ENCODE assay signal across 8 cellular contexts in the genomic region with DNA sequence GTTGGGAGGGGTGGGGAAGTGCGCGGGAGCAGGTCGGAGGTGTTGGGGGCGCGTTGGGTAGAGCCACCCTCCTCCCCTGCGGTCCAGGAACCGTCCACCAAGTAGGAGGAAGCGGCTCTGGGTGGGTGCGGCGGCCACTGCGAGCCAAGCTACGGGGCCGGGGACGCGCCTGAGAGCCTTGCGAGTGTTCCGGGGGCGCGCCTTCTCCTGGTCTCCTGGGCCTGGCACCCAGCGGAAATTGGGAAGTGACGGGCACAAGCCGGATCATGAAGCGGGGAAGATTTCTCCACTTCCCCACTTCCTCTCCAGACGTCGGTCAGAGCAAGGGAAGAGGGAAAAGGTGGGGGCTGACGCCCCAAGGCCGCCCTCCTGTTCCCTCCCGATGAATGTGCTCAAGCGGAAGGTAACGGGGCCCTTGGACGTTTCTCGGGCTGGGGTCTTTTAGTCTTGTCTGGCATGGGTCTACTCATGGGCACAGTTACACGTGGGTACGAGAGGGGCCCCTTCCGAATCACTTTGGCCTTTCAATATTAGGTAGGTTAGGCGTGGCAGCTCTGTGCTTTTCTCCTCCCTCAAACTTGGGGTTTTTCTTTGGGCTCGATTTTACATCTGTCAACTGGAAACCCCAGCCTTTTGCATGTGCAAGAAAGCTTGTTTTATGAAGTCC. TPM values are rescaled to one million over a fixed set of nuclear protein-coding genes. Genes with fewer than 3 reads are reported as not detected.
DNase-seq lines count a peak whose midpoint lies in the region; ATAC-seq and TF ChIP-seq lines count a peak whose summit lies in the region.

No MANE protein-coding gene starts in this region.

- peaks cover 49% of the 10 kb centered on the region for H3K36me3 ChIP-seq in NT2/D1 (ENCODE audit: insufficient read depth, insufficient read length, low read length)
- peaks cover 0 to 5% of the 10 kb centered on the region in 2 donors for H3K36me3 ChIP-seq in lung (ENCODE audit: control insufficient read depth in 2 of 2, insufficient read depth in 2 of 2, low read length in 2 of 2)
- H3K36me3 ChIP-seq in upper lobe of left lung: peaks cover 0 to 16% (median 0%) of the 10 kb centered on the region in 4 donors

- 0% methylated on average over 36 to 37 of the region's 37 CpGs for WGBS in lung, 2 donors
- 0% methylated on average over 12 to 30 of the region's 37 CpGs for WGBS in upper lobe of left lung, 2 donors

- peak overlapping the region; percentile 98 for H3K4me3 ChIP-seq in NT2/D1 (ENCODE audit: insufficient read length, low read depth)
- H3K4me3 ChIP-seq in cardiac fibroblast (replicated peaks in 1 of 2; ENCODE audit: low read depth in 2 of 2, low read length in 2 of 2): peak overlapping the region; percentile 93 to 97
- H3K4me3 ChIP-seq in lung: peak overlapping the region; percentile 86
- H3K4me3 ChIP-seq in upper lobe of left lung: peak overlapping the region; percentile 62 to 88 (median 77)

- TF ChIP-seq CTCF in cardiac fibroblast (IDR thresholded peaks at IDR 0.05; ENCODE audit: low read depth, low read length): no peak
- no peak for TF ChIP-seq CTCF in lung (IDR thresholded peaks at IDR 0.05; ENCODE audit: control extremely low read depth, extremely low read depth)
- TF ChIP-seq CTCF in upper lobe of left lung (IDR thresholded peaks at IDR 0.05): no peak

- H3K27ac ChIP-seq in lung (ENCODE audit: low read depth in 1 of 2, low read length in 1 of 2) (peak overlapping the region; percentile 85 to 97), upper lobe of left lung (peak overlapping the region; percentile 95 to 97 (median 96))

- ATAC-seq in lung (ENCODE audit: insufficient read depth, low FRiP score) (peak; percentile 30), upper lobe of left lung (ENCODE audit: low FRiP score in 2 of 2) (peak; percentile 70 to 81), GM18505 (IDR thresholded peaks at IDR 0.05; ENCODE audit: unreplicated experiment) (no peak)

- no peaks in the 10 kb centered on the region for H3K27me3 ChIP-seq in NT2/D1 (ENCODE audit: insufficient read depth, insufficient read length)
- H3K27me3 ChIP-seq in lung (ENCODE audit: control insufficient read depth, insufficient read depth): no peaks in the 10 kb centered on the region
- H3K27me3 ChIP-seq in upper lobe of left lung: no peaks in the 10 kb centered on the region

- H3K9ac ChIP-seq in NT2/D1 (ENCODE audit: insufficient read length, low read depth): peak overlapping the region; percentile 100

- H3K4me1 ChIP-seq in NT2/D1 (ENCODE audit: insufficient read depth, insufficient read length) (peaks cover 3% of the 10 kb centered on the region), lung (ENCODE audit: control insufficient read depth in 2 of 2, insufficient read depth in 2 of 2, low read length in 2 of 2) (peaks cover 5 to 13% of the 10 kb centered on the region in 2 donors), upper lobe of left lung (peaks cover 46 to 57% (median 49%) of the 10 kb centered on the region in 4 donors)

- TF ChIP-seq EP300 in upper lobe of left lung (IDR thresholded peaks at IDR 0.05): no peak

- peak in 1 of 4 donors; percentile 9 for TF ChIP-seq POLR2A in upper lobe of left lung (IDR thresholded peaks at IDR 0.05)
- no peak for TF ChIP-seq POLR2A in GM18505 (IDR thresholded peaks at IDR 0.05; ENCODE audit: borderline replicate concordance, extremely low read depth, insufficient read depth, insufficient read length)

- peak; percentile 64 for DNase-seq in activated CD8-positive, alpha-beta memory T cell treated with anti-CD3 and anti-CD28 coated beads for 24 hours
- DNase-seq in activated CD8-positive, alpha-beta memory T cell treated with anti-CD3 and anti-CD28 coated beads, Interleukin-2, amount 50 U/mL, for 48 hours: no peak
- DNase-seq in NT2/D1 (ENCODE audit: low read depth, low spot score) (no peak), cardiac fibroblast (ENCODE audit: low read depth in 2 of 2) (peak in 1 of 2 donors; percentile 64), lung (ENCODE audit: low spot score) (no peak), upper lobe of left lung (peak in 1 of 2 donors; percentile 91), DMS79 (lab: John Stamatoyannopoulos, UW) (no peak)

- no peaks in the 10 kb centered on the region for H3K9me3 ChIP-seq in NT2/D1 (ENCODE audit: insufficient read depth, low read length)
- no peaks in the 10 kb centered on the region for H3K9me3 ChIP-seq in lung (ENCODE audit: control insufficient read depth in 2 of 2, insufficient read depth in 1 of 2, low read length in 1 of 2)
- no peaks in the 10 kb centered on the region for H3K9me3 ChIP-seq in upper lobe of left lung

RNA-seq across cellular contexts. Expression of a gene that starts 0.9 kb away (rescaled TPM):
- 10 to 100 TPM; 67.8 to 96.3 TPM for total RNA-seq in lung
- polyA plus RNA-seq in lung: 10 to 100 TPM; 34.1 to 38.0 TPM
- total RNA-seq in upper lobe of left lung: 100 to 1,000 TPM in 1 of 6 donors, 10 to 100 TPM in 5; 45.7 to 114 (median 73.1) TPM

RNA-seq across cellular contexts. Expression of a gene that starts 21.2 kb away (rescaled TPM):
- total RNA-seq in lung (100 to 1,000 TPM; 102 to 153 TPM), upper lobe of left lung (100 to 1,000 TPM in 2 of 6 donors, 10 to 100 TPM in 4; 62.4 to 103 (median 90.2) TPM)
- polyA plus RNA-seq in lung: 10 to 100 TPM; 77.2 to 98.8 TPM

RNA-seq across cellular contexts. Expression of a gene that starts 24.3 kb away (rescaled TPM):
- 10 to 100 TPM; 35.9 to 36.5 TPM for total RNA-seq in lung
- polyA plus RNA-seq in lung: 10 to 100 TPM; 32.7 to 52.2 TPM
- 10 to 100 TPM; 24.3 to 82.8 (median 34.0) TPM for total RNA-seq in upper lobe of left lung

RNA-seq across cellular contexts. Expression of a gene that starts 24.4 kb away (rescaled TPM):
- total RNA-seq in lung (under 1 TPM; 0.28 to 0.67 TPM), upper lobe of left lung (1 to 10 TPM in 1 of 6 donors, under 1 TPM in 4, not detected in 1; 0.20 to 4.2 (median 0.44) TPM)
- polyA plus RNA-seq in lung: under 1 TPM; 0.12 to 0.15 TPM

RNA-seq across cellular contexts. Expression of a gene that starts 48.9 kb away (rescaled TPM):
- total RNA-seq in lung (10 to 100 TPM in 1 of 2 donors, 1 to 10 TPM in 1; 7.7 to 39.6 TPM), upper lobe of left lung (10 to 100 TPM; 28.5 to 81.7 (median 40.3) TPM)
- 1 to 10 TPM; 6.6 to 8.2 TPM for polyA plus RNA-seq in lung
